ENCODE assay signal across 13 cellular contexts in the genomic region with DNA sequence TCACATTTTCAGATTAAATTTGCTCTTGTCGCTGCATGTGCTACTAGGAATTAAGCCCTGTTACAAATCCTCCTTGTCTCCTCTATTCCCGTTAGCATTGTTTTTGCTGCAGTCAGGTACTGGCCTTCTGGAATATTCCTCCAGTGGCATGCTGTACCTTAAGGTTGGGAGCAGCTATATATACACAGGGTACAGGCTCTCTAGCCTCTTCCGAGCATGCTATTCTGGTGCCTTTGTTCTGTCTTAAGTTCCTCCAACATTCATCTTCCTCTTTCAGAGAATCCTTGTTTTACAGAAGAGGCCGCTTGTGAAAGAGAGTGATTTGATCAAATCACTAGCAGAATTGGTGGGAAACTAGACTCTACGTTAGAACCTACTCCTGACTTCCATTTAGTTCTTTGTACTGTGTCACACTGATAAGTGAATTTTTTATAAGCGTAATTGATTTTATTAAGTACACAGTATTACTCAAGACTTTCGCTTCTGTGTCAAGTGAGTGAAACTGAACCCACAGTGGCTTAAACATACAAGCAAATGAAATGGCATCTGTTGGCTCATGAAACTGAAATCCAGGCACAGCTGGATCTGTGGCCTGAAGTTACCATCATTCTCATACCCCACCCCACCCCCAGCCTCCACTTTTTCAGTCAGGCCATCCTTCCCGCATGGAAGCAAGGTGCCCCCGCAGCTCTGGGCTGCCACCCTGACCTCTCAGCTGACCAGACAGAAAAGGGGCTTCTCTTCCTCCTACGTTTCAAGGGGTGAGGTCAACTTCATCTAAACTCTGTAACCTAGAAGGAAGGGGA.
DNase-seq lines count a peak whose midpoint lies in the region; ATAC-seq and TF ChIP-seq lines count a peak whose summit lies in the region.
"Had no signal": no experiment of that assay in that cellular context is flagged by ENCODE, and none has a peak within 500 bp of the region (broad histone marks: within the 10 kb centered on the region; RNA-seq: fewer than 3 reads in every experiment).

No MANE protein-coding gene starts in this region.

- no peaks in the 10 kb centered on the region for H3K27me3 ChIP-seq in KMS-11 (ENCODE audit: insufficient read depth, low read depth)

- peak overlapping the region in 1 of 8 donors; percentile 47 for H3K4me3 Mint-ChIP-seq in naive B cell
- no peak overlapping the region for H3K4me3 Mint-ChIP-seq in activated CD4-positive, alpha-beta memory T cell treated with anti-CD3 and anti-CD28 coated beads, Interleukin-2, amount 10 ng/mL, durations not matched to agents 7 days and 5 days
- H3K4me3 Mint-ChIP-seq: activated CD8-positive, alpha-beta T cell treated with anti-CD3 and anti-CD28 coated beads, Interleukin-2, amount 10 ng/mL, durations not matched to agents 7 days and 5 days had no signal

- H3K79me2 ChIP-seq in KMS-11 (ENCODE audit: insufficient read depth, low read depth): peaks cover 61% of the 10 kb centered on the region

- H4K20me1 ChIP-seq in KMS-11 (ENCODE audit: insufficient read depth): no peaks in the 10 kb centered on the region; the same call in 1 of the 2 replicates

- CTCF ChIA-PET in activated CD4-positive, alpha-beta memory T cell treated with anti-CD3 and anti-CD28 coated beads, Interleukin-2, amount 10 ng/mL, durations not matched to agents 7 days and 5 days (lab: Charles Lee): no interaction called here

- H3K4me2 ChIP-seq in KMS-11: peak overlapping the region; percentile 62

- peak overlapping the region; percentile 50 for H3K27ac ChIP-seq in KMS-11
- H3K27ac ChIP-seq: RWPE1 had no signal

- peaks cover 0 to 10% (median 4%) of the 10 kb centered on the region in 7 donors for H3K9me3 Mint-ChIP-seq in naive B cell
- no peaks in the 10 kb centered on the region for H3K9me3 Mint-ChIP-seq in activated CD4-positive, alpha-beta memory T cell treated with anti-CD3 and anti-CD28 coated beads, Interleukin-2, amount 10 ng/mL, durations not matched to agents 7 days and 5 days

- ATAC-seq in GM18517 (IDR thresholded peaks at IDR 0.05; ENCODE audit: unreplicated experiment): peak; percentile 65
- peak; percentile 67 for ATAC-seq in GM21723 (IDR thresholded peaks at IDR 0.05; ENCODE audit: unreplicated experiment)
- no peak for ATAC-seq in naive B cell (ENCODE audit: low read depth in 2 of 2)
- ATAC-seq: activated CD8-positive, alpha-beta T cell treated with anti-CD3 and anti-CD28 coated beads, Interleukin-2, amount 10 ng/mL, durations not matched to agents 7 days and 5 days had no signal

- no peaks in the 10 kb centered on the region for H3K27me3 Mint-ChIP-seq in naive B cell
- H3K27me3 Mint-ChIP-seq in activated CD4-positive, alpha-beta memory T cell treated with anti-CD3 and anti-CD28 coated beads, Interleukin-2, amount 10 ng/mL, durations not matched to agents 7 days and 5 days: no peaks in the 10 kb centered on the region

- peaks cover 4% of the 10 kb centered on the region; the same call in 1 of the 2 replicates for H3K36me3 ChIP-seq in KMS-11 (ENCODE audit: insufficient read depth)

- H3K4me1 Mint-ChIP-seq in naive B cell: peaks cover 23 to 43% (median 34%) of the 10 kb centered on the region in 3 donors
- H3K4me1 Mint-ChIP-seq in activated CD4-positive, alpha-beta memory T cell treated with anti-CD3 and anti-CD28 coated beads, Interleukin-2, amount 10 ng/mL, durations not matched to agents 7 days and 5 days: peaks cover 9% of the 10 kb centered on the region

- POLR2A ChIA-PET in activated CD4-positive, alpha-beta memory T cell treated with anti-CD3 and anti-CD28 coated beads, Interleukin-2, amount 10 ng/mL, durations not matched to agents 7 days and 5 days (lab: Charles Lee): no interaction called here

- H3K4me1 ChIP-seq in KMS-11 (ENCODE audit: low read depth, poor library complexity, severe bottlenecking): peaks cover 63% of the 10 kb centered on the region

- DNase-seq in naive B cell: no peak
- DNase-seq in A172 (ENCODE audit: low spot score): no peak
- no peak for DNase-seq in activated CD4-positive, alpha-beta memory T cell treated with anti-CD3 and anti-CD28 coated beads, Interleukin-2, amount 10 ng/mL, durations not matched to agents 7 days and 5 days
- no peak for DNase-seq in NCI-H2196 (lab: John Stamatoyannopoulos, UW; ENCODE audit: unreplicated experiment)
- DNase-seq in NCI-H82 (lab: John Stamatoyannopoulos, UW): no peak
- DNase-seq: activated CD8-positive, alpha-beta T cell treated with anti-CD3 and anti-CD28 coated beads, Interleukin-2, amount 10 ng/mL, durations not matched to agents 7 days and 5 days; amniotic stem cell; NCI-H1436; occipital lobe had no signal

- peak overlapping the region in 5 of 6 donors; percentile 29 to 86 (median 77) for H3K27ac Mint-ChIP-seq in naive B cell
- no peak overlapping the region for H3K27ac Mint-ChIP-seq in activated CD4-positive, alpha-beta memory T cell treated with anti-CD3 and anti-CD28 coated beads, Interleukin-2, amount 10 ng/mL, durations not matched to agents 7 days and 5 days
- H3K27ac Mint-ChIP-seq: activated CD8-positive, alpha-beta T cell treated with anti-CD3 and anti-CD28 coated beads, Interleukin-2, amount 10 ng/mL, durations not matched to agents 7 days and 5 days had no signal

- no peak overlapping the region for H2AFZ ChIP-seq in KMS-11 (ENCODE audit: low read depth)

- H3K36me3 Mint-ChIP-seq in naive B cell: peaks cover 15 to 21% of the 10 kb centered on the region in 2 donors
- H3K36me3 Mint-ChIP-seq in activated CD4-positive, alpha-beta memory T cell treated with anti-CD3 and anti-CD28 coated beads, Interleukin-2, amount 10 ng/mL, durations not matched to agents 7 days and 5 days (ENCODE audit: low read depth): peaks cover 9% of the 10 kb centered on the region

- H3K4me3 ChIP-seq in KMS-11 (IDR thresholded peaks at IDR 0.05; ENCODE audit: insufficient read depth, low read depth, low read length): no peak overlapping the region

- no peak for TF ChIP-seq CTCF in KMS-11 (conservative IDR thresholded peaks at IDR 0.05; ENCODE audit: low read depth, low read length)

- H3K9ac ChIP-seq in KMS-11: no peak overlapping the region

Comparison
In these comparisons a context has a peak if more than half of its experiments do, and no peak if none do; other contexts are left out.
1. ATAC-seq: peak in GM18517 (single experiment) and GM21723 (single experiment); none in naive B cell (0 of 2).